19 cellular contexts compared by ENCODE assay signal in genomic region chr3:195040773-195041520, GRCh38.
DNase-seq lines count a peak whose midpoint lies in the region; ATAC-seq, FAIRE-seq and TF ChIP-seq lines count a peak whose summit lies in the region.
"Had no signal": no experiment of that assay in that cellular context is flagged by ENCODE, and none has a peak within 500 bp of the region (broad histone marks: within the 10 kb centered on the region; RNA-seq: fewer than 3 reads in every experiment).

No MANE protein-coding gene starts in this region.

- no peak for DNase-seq in activated naive CD8-positive, alpha-beta T cell treated with anti-CD3 and anti-CD28 coated beads, Interleukin-2, amount 50 U/mL, for 24 hours
- DNase-seq in activated naive CD8-positive, alpha-beta T cell treated with anti-CD3 and anti-CD28 coated beads for 36 hours, result no peak
- DNase-seq in RPMI7951 (ENCODE audit: low read depth) (peak; percentile 34), keratinocyte (ENCODE audit: low read depth, low spot score) (no peak), ureter (ENCODE audit: low spot score) (peak; percentile 37)
- DNase-seq in stimulated activated CD4-positive, alpha-beta T cell treated with anti-CD3 and anti-CD28 coated beads, Interleukin-15, amount 100 ng/mL, for 24 hours, result no peak
- no peak for DNase-seq in effector memory CD4-positive, alpha-beta T cell
- DNase-seq: ACHN; activated CD8-positive, alpha-beta T cell treated with anti-CD3 and anti-CD28 coated beads, Interleukin-2, amount 10 ng/mL, durations not matched to agents 7 days and 5 days; anterior cingulate cortex; CD8-positive, alpha-beta T cell; glutamatergic neuron; NCI-H1694 treated with DMSO at 0.1 percent for 48 hours; NCI-H446; nucleus accumbens; stimulated activated CD4-positive, alpha-beta T cell treated with anti-CD3 and anti-CD28 coated beads, Interleukin-4, amount 100 ng/mL, for 4 hours had no signal

- H3K27ac ChIP-seq in keratinocyte (ENCODE audit: control insufficient read depth, insufficient read depth, low read length), result no peak overlapping the region
- H3K27ac ChIP-seq in effector memory CD4-positive, alpha-beta T cell (ENCODE audit: insufficient read depth, low read length, poor library complexity, severe bottlenecking), result no peak overlapping the region
- H3K27ac ChIP-seq: tibial nerve had no signal

- H3K9me3 ChIP-seq in keratinocyte (ENCODE audit: control insufficient read depth, low read depth, low read length), result no peaks in the 10 kb centered on the region
- H3K9me3 ChIP-seq in effector memory CD4-positive, alpha-beta T cell (ENCODE audit: control insufficient read depth, low read length), result no peaks in the 10 kb centered on the region

- no peak overlapping the region for H3K27ac Mint-ChIP-seq in activated naive CD8-positive, alpha-beta T cell treated with anti-CD3 and anti-CD28 coated beads, Interleukin-2, amount 50 U/mL, for 24 hours
- no peak overlapping the region for H3K27ac Mint-ChIP-seq in activated naive CD8-positive, alpha-beta T cell treated with anti-CD3 and anti-CD28 coated beads for 36 hours
- H3K27ac Mint-ChIP-seq: activated CD8-positive, alpha-beta T cell treated with anti-CD3 and anti-CD28 coated beads, Interleukin-2, amount 10 ng/mL, durations not matched to agents 7 days and 5 days; CD8-positive, alpha-beta T cell had no signal

- no peaks in the 10 kb centered on the region for H3K27me3 ChIP-seq in keratinocyte (ENCODE audit: control insufficient read depth, extremely low read depth, insufficient read depth, low read length)
- no peaks in the 10 kb centered on the region for H3K27me3 ChIP-seq in effector memory CD4-positive, alpha-beta T cell (replicated peaks; ENCODE audit: control insufficient read depth, insufficient read depth, low read length, poor library complexity, severe bottlenecking)

- H3K79me2 ChIP-seq in keratinocyte (ENCODE audit: control insufficient read depth, insufficient read depth, low read length), result no peaks in the 10 kb centered on the region

- no peaks in the 10 kb centered on the region for H3K4me1 Mint-ChIP-seq in activated naive CD8-positive, alpha-beta T cell treated with anti-CD3 and anti-CD28 coated beads, Interleukin-2, amount 50 U/mL, for 24 hours
- H3K4me1 Mint-ChIP-seq in activated naive CD8-positive, alpha-beta T cell treated with anti-CD3 and anti-CD28 coated beads for 36 hours, result peaks cover 1% of the 10 kb centered on the region

- dilution Hi-C loops in keratinocyte (cut with MboI; ENCODE audit: extremely low pct_ligation_motif_present, low sequenced_read_pairs), result no loop called here

- peak; percentile 23 for ATAC-seq in activated naive CD8-positive, alpha-beta T cell treated with anti-CD3 and anti-CD28 coated beads, Interleukin-2, amount 50 U/mL, for 24 hours
- ATAC-seq in HG03457 (IDR thresholded peaks at IDR 0.05; ENCODE audit: unreplicated experiment), result no peak
- ATAC-seq: activated CD8-positive, alpha-beta T cell treated with anti-CD3 and anti-CD28 coated beads, Interleukin-2, amount 10 ng/mL, durations not matched to agents 7 days and 5 days; CD8-positive, alpha-beta T cell had no signal

- H4K20me1 ChIP-seq in keratinocyte (ENCODE audit: control insufficient read depth, extremely low read depth, insufficient read depth, low read length), result no peaks in the 10 kb centered on the region

- H3K9me1 ChIP-seq in keratinocyte (ENCODE audit: control insufficient read depth, extremely low read depth, insufficient read depth, low read length), result no peaks in the 10 kb centered on the region

- no peak for FAIRE-seq in keratinocyte (lab: Jason Lieb, UNC)
- FAIRE-seq: G401.6 had no signal

- H3K4me2 ChIP-seq in keratinocyte (ENCODE audit: control insufficient read depth, extremely low read depth, insufficient read depth, low read depth, low read length), result peak overlapping the region; percentile 2

- H3K4me1 ChIP-seq in keratinocyte (ENCODE audit: control insufficient read depth, extremely low read depth, insufficient read depth, low read length), result peaks cover 14% of the 10 kb centered on the region
- no peaks in the 10 kb centered on the region for H3K4me1 ChIP-seq in effector memory CD4-positive, alpha-beta T cell (ENCODE audit: control insufficient read depth, insufficient read depth, low read length, poor library complexity, severe bottlenecking)
- H3K4me1 ChIP-seq: tibial nerve had no signal

- no peaks in the 10 kb centered on the region for H3K9me3 Mint-ChIP-seq in activated naive CD8-positive, alpha-beta T cell treated with anti-CD3 and anti-CD28 coated beads, Interleukin-2, amount 50 U/mL, for 24 hours
- H3K9me3 Mint-ChIP-seq in activated naive CD8-positive, alpha-beta T cell treated with anti-CD3 and anti-CD28 coated beads for 36 hours, result no peaks in the 10 kb centered on the region
- H3K9me3 Mint-ChIP-seq: CD8-positive, alpha-beta T cell had no signal

- no peaks in the 10 kb centered on the region for H3K36me3 ChIP-seq in keratinocyte (ENCODE audit: control insufficient read depth in 2 of 2, extremely low read depth in 1 of 2, insufficient read depth in 2 of 2, low read length in 2 of 2)
- no peaks in the 10 kb centered on the region for H3K36me3 ChIP-seq in effector memory CD4-positive, alpha-beta T cell (ENCODE audit: control insufficient read depth, insufficient read depth, low read length)
- H3K36me3 ChIP-seq: tibial nerve had no signal

- H3K4me3 ChIP-seq in keratinocyte (ENCODE audit: control insufficient read depth in 2 of 3, extremely low read depth in 1 of 3, insufficient read depth in 2 of 3, low read depth in 1 of 3, low read length in 3 of 3), result no peak overlapping the region
- H3K4me3 ChIP-seq in effector memory CD4-positive, alpha-beta T cell (ENCODE audit: insufficient read depth, low read depth, low read length, poor library complexity, severe bottlenecking), result no peak overlapping the region
- H3K4me3 ChIP-seq: tibial nerve had no signal

- no peaks in the 10 kb centered on the region for H3K36me3 Mint-ChIP-seq in activated naive CD8-positive, alpha-beta T cell treated with anti-CD3 and anti-CD28 coated beads, Interleukin-2, amount 50 U/mL, for 24 hours (ENCODE audit: low read depth)
- H3K36me3 Mint-ChIP-seq in activated naive CD8-positive, alpha-beta T cell treated with anti-CD3 and anti-CD28 coated beads for 36 hours, result no peaks in the 10 kb centered on the region
- H3K36me3 Mint-ChIP-seq: CD8-positive, alpha-beta T cell had no signal

- H3K27me3 Mint-ChIP-seq in activated naive CD8-positive, alpha-beta T cell treated with anti-CD3 and anti-CD28 coated beads, Interleukin-2, amount 50 U/mL, for 24 hours, result peaks cover 2% of the 10 kb centered on the region
- H3K27me3 Mint-ChIP-seq in activated naive CD8-positive, alpha-beta T cell treated with anti-CD3 and anti-CD28 coated beads for 36 hours, result no peaks in the 10 kb centered on the region

- TF ChIP-seq CTCF in keratinocyte (optimal IDR thresholded peaks at IDR 0.05 in 1 of 3, IDR thresholded peaks at IDR 0.05 in 1 of 3, conservative IDR thresholded peaks at IDR 0.05 in 1 of 3; ENCODE audit: extremely low read depth in 1 of 3, insufficient read depth in 2 of 3, low read length in 3 of 3), result no peak

- H2AFZ ChIP-seq in keratinocyte (ENCODE audit: control insufficient read depth, low read length), result no peak overlapping the region

- H3K9ac ChIP-seq in keratinocyte (ENCODE audit: control insufficient read depth, extremely low read depth, insufficient read depth, low read length), result no peak overlapping the region

- H3K4me3 Mint-ChIP-seq in activated naive CD8-positive, alpha-beta T cell treated with anti-CD3 and anti-CD28 coated beads, Interleukin-2, amount 50 U/mL, for 24 hours, result no peak overlapping the region
- no peak overlapping the region for H3K4me3 Mint-ChIP-seq in activated naive CD8-positive, alpha-beta T cell treated with anti-CD3 and anti-CD28 coated beads for 36 hours
- H3K4me3 Mint-ChIP-seq: activated CD8-positive, alpha-beta T cell treated with anti-CD3 and anti-CD28 coated beads, Interleukin-2, amount 10 ng/mL, durations not matched to agents 7 days and 5 days; CD8-positive, alpha-beta T cell had no signal

Comparison
In these comparisons a context has a peak if more than half of its experiments do, and no peak if none do; other contexts are left out.
1. DNase-seq: peak in RPMI7951 (single experiment) and ureter (single experiment); none in activated naive CD8-positive, alpha-beta T cell treated with anti-CD3 and anti-CD28 coated beads, Interleukin-2, amount 50 U/mL, for 24 hours (single experiment), activated naive CD8-positive, alpha-beta T cell treated with anti-CD3 and anti-CD28 coated beads for 36 hours (single experiment), keratinocyte (single experiment), stimulated activated CD4-positive, alpha-beta T cell treated with anti-CD3 and anti-CD28 coated beads, Interleukin-15, amount 100 ng/mL, for 24 hours (single experiment) and effector memory CD4-positive, alpha-beta T cell (0 of 3).